In the genomic region with DNA sequence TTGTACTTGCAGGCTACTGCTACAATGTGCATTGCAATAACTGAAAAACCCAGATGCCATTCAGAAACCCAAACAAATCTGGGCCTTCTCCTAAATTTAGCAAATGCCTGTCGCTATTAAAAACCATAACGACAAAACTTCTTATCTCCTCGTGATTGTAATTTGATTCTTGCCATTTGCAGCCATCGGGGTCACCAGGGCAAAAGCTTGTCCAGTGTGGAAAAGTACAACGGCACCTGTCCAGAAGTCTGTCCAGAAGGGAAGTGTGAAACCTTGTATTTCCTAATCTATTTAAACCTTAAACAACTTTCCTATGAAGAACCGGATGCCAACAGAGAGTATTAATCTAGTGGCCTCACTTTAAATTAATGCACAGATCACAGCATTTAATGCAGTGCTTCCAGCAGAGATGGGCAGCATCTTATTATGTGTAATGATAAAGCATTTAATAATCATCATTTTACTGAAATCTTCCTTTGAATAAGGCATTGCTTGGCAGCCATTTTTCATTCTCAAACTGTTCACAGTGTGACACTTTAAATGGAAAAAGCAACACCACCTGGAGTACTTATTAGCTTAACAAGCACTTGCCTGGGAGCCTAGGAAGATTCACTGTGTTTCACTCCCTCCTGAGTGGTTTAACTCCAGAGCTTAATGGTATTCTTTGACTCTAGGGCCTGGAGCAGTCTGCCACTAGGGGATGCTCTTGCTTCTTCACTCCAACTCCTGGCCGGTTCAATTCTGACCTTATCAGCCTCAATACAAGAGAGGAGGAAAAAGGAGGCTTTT, we compare ENCODE assay signal across 8 cellular contexts. TPM values are rescaled to one million over a fixed set of nuclear protein-coding genes. Genes with fewer than 3 reads are reported as not detected.
DNase-seq lines count a peak whose midpoint lies in the region; ATAC-seq and TF ChIP-seq lines count a peak whose summit lies in the region.

No MANE protein-coding gene starts in this region.

- peak; percentile 69 for ATAC-seq in GM19025 (IDR thresholded peaks at IDR 0.05; ENCODE audit: low read depth, unreplicated experiment)
- peak; percentile 88 for ATAC-seq in HG03135 (IDR thresholded peaks at IDR 0.05; ENCODE audit: unreplicated experiment)

- H3K4me3 Mint-ChIP-seq in Calu3 (ENCODE audit: low read depth, unreplicated experiment) (no peak overlapping the region), progenitor cell of endocrine pancreas (ENCODE audit: low read depth) (no peak overlapping the region)
- H3K4me3 Mint-ChIP-seq in activated CD4-positive, alpha-beta T cell treated with anti-CD3 and anti-CD28 coated beads, Interleukin-2, amount 10 ng/mL, durations not matched to agents 7 days and 5 days = no peak overlapping the region

- peak; percentile 88 for TF ChIP-seq CTCF in Calu3 (IDR thresholded peaks at IDR 0.05; ENCODE audit: unreplicated experiment)
- TF ChIP-seq CTCF in progenitor cell of endocrine pancreas (IDR thresholded peaks at IDR 0.05; ENCODE audit: unreplicated experiment) = peak; percentile 92

- H3K27me3 Mint-ChIP-seq in Calu3 (ENCODE audit: unreplicated experiment) (no peaks in the 10 kb centered on the region), progenitor cell of endocrine pancreas (no peaks in the 10 kb centered on the region)
- H3K27me3 Mint-ChIP-seq in activated CD4-positive, alpha-beta T cell treated with anti-CD3 and anti-CD28 coated beads, Interleukin-2, amount 10 ng/mL, durations not matched to agents 7 days and 5 days = peaks cover 11% of the 10 kb centered on the region

- CTCF ChIA-PET in Calu3 (lab: Charles Lee) = interaction anchor here (0.6 to 1.5 kb wide), 6 partner anchors 274 to 939 kb away, joined by 3 to 16 read pairs (median 4); no protein-coding TSS in a partner anchor
- CTCF ChIA-PET in activated CD4-positive, alpha-beta T cell treated with anti-CD3 and anti-CD28 coated beads, Interleukin-2, amount 10 ng/mL, durations not matched to agents 7 days and 5 days (lab: Charles Lee) = interaction anchor here (0.9 to 1.6 kb wide), 5 partner anchors 8 to 1188 kb away, joined by 3 to 5 read pairs (median 3); no protein-coding TSS in a partner anchor

- H3K36me3 Mint-ChIP-seq in Calu3 (ENCODE audit: insufficient read depth, unreplicated experiment) (no peaks in the 10 kb centered on the region), progenitor cell of endocrine pancreas (ENCODE audit: insufficient read depth) (no peaks in the 10 kb centered on the region)
- H3K36me3 Mint-ChIP-seq in activated CD4-positive, alpha-beta T cell treated with anti-CD3 and anti-CD28 coated beads, Interleukin-2, amount 10 ng/mL, durations not matched to agents 7 days and 5 days (ENCODE audit: low read depth) = no peaks in the 10 kb centered on the region

- no TSS peak for BruUV-seq in Calu3 (replicated peaks; lab: Mats Ljungman, UMichigan)

- POLR2A ChIA-PET in activated CD4-positive, alpha-beta T cell treated with anti-CD3 and anti-CD28 coated beads, Interleukin-2, amount 10 ng/mL, durations not matched to agents 7 days and 5 days (lab: Charles Lee) = no interaction called here

- no peak overlapping the region for H3K27ac Mint-ChIP-seq in Calu3 (ENCODE audit: unreplicated experiment)
- no peak overlapping the region for H3K27ac Mint-ChIP-seq in activated CD4-positive, alpha-beta T cell treated with anti-CD3 and anti-CD28 coated beads, Interleukin-2, amount 10 ng/mL, durations not matched to agents 7 days and 5 days
- H3K27ac Mint-ChIP-seq in progenitor cell of endocrine pancreas = peak overlapping the region; percentile 22

- H3K4me1 Mint-ChIP-seq in Calu3 (ENCODE audit: low read depth, unreplicated experiment) (peaks cover 7% of the 10 kb centered on the region), progenitor cell of endocrine pancreas (ENCODE audit: low read depth) (peaks cover 27% of the 10 kb centered on the region)
- H3K4me1 Mint-ChIP-seq in activated CD4-positive, alpha-beta T cell treated with anti-CD3 and anti-CD28 coated beads, Interleukin-2, amount 10 ng/mL, durations not matched to agents 7 days and 5 days = no peaks in the 10 kb centered on the region

- intact Hi-C loops in Calu3 (cut with micrococcal nuclease; ENCODE audit: unreplicated experiment) = loop anchor here (1.0 to 10.0 kb wide), 6 partner anchors 220 to 939 kb away; no protein-coding TSS in a partner anchor

- no peaks in the 10 kb centered on the region for H3K9me3 Mint-ChIP-seq in Calu3 (ENCODE audit: low read depth, unreplicated experiment)
- H3K9me3 Mint-ChIP-seq in activated CD4-positive, alpha-beta T cell treated with anti-CD3 and anti-CD28 coated beads, Interleukin-2, amount 10 ng/mL, durations not matched to agents 7 days and 5 days = no peaks in the 10 kb centered on the region
- H3K9me3 Mint-ChIP-seq in progenitor cell of endocrine pancreas (ENCODE audit: low read depth) = peaks cover 3% of the 10 kb centered on the region

- DNase-seq in Calu3 (peak; percentile 75), NCI-H2171 treated with DMSO at 0.1 percent for 48 hours (lab: John Stamatoyannopoulos, UW) (peak; percentile 57), glomerular endothelial cell (ENCODE audit: extremely low read depth, low read depth, low spot score) (peak; percentile 20), progenitor cell of endocrine pancreas (ENCODE audit: low spot score, unreplicated experiment) (peak; percentile 37)
- DNase-seq in activated CD4-positive, alpha-beta T cell treated with anti-CD3 and anti-CD28 coated beads, Interleukin-2, amount 10 ng/mL, durations not matched to agents 7 days and 5 days = peak; percentile 35
- DNase-seq in NK-92 treated with Interleukin-12 subunit alpha and Interleukin-12 subunit beta, amount 100 ng/mL, for 24 hours (lab: John Stamatoyannopoulos, UW) = no peak

RNA-seq across cellular contexts. Expression of a gene that starts 4.9 kb away (rescaled TPM):
- total RNA-seq in Calu3 (2022) (not detected in 2 replicates), glomerular endothelial cell (0.12 TPM in 1 of 2 replicates, not detected in the other), progenitor cell of endocrine pancreas (5.7 and 6.1 TPM in 2 replicates)
- not detected for total RNA-seq in activated CD4-positive, alpha-beta T cell treated with anti-CD3 and anti-CD28 coated beads, Interleukin-2, amount 10 ng/mL, durations not matched to agents 7 days and 5 days
